ENCODE assay signal across 1 cellular context in the genomic region with DNA sequence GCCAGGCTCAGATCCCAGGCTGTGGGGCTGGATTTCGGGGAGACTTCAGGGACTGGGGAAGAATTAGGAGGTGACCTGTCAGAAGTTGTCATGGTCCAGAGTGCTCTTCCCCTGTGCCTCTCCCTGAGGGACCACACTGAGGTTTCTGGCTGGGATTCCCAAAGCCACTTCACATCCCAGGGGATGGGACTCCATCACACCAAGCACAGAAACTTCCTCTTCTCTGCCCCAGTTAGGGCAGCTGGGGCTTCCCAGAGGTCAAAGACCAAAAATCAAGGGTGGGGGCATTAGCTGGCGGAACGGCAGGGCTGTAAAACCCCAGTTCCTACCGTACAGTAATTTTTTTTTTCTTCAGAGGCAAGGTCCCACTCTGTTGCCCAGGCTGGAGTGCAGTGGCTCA.
A peak's percentile ranks its signal among the peaks of the same experiment; 100 is the strongest.
TF ChIP-seq lines count a peak whose summit lies in the region.

No MANE protein-coding gene starts in this region.

TF ChIP-seq in GM12878, 131 proteins besides CTCF, POLR2A, EP300 and RAD21:
- 0 out of 2 replicates have a peak, but pooled peaks have one; percentile 34 for TF ChIP-seq MLLT1 (IDR thresholded peaks at IDR 0.05)
- peak; percentile 95 for TF ChIP-seq MEF2B (IDR thresholded peaks at IDR 0.05; ENCODE audit: partially characterized antibody, poor library complexity, severe bottlenecking)
- peak; percentile 79 for TF ChIP-seq GATAD2B (conservative IDR thresholded peaks at IDR 0.05; ENCODE audit: low read depth)
- no peak for TF ChIP-seq PML (IDR thresholded peaks at IDR 0.05; ENCODE audit: low read length)
- TF ChIP-seq MTA2 (IDR thresholded peaks at IDR 0.05; ENCODE audit: low read depth), result peak; percentile 71
- no peak for TF ChIP-seq CHD4 (IDR thresholded peaks at IDR 0.05)
- peak; percentile 94 to 96 for TF ChIP-seq IKZF2 (IDR thresholded peaks at IDR 0.05)
- peak; percentile 73; the same call in 1 of the 2 replicates for TF ChIP-seq TBL1XR1 (IDR thresholded peaks at IDR 0.05; ENCODE audit: low read depth, low read length)
- peak; percentile 99 for TF ChIP-seq IKZF1 (conservative IDR thresholded peaks at IDR 0.05)
- TF ChIP-seq KAT2A (conservative IDR thresholded peaks at IDR 0.05; ENCODE audit: control insufficient read depth, low read depth, low read length), result no peak
- TF ChIP-seq ELK1 (IDR thresholded peaks at IDR 0.05; ENCODE audit: low read depth, low read length), result no peak
- TF ChIP-seq PAX5 (IDR thresholded peaks at IDR 0.05; ENCODE audit: borderline replicate concordance, low read depth, low read length), result peak; percentile 67; the same call in 1 of the 2 replicates
- no peak for TF ChIP-seq ZSCAN29 (IDR thresholded peaks at IDR 0.05)
- TF ChIP-seq RELA (IDR thresholded peaks at IDR 0.05; ENCODE audit: borderline replicate concordance, partially characterized antibody), result peak; percentile 13
- TF ChIP-seq CBX5 (IDR thresholded peaks at IDR 0.05; ENCODE audit: low read depth), result 0 out of 2 replicates have a peak, but pooled peaks have one; percentile 13
- TF ChIP-seq NFIC (IDR thresholded peaks at IDR 0.05; ENCODE audit: low read depth, low read length), result peak; percentile 53; the same call in 1 of the 2 replicates
- TF ChIP-seq BMI1 (IDR thresholded peaks at IDR 0.05; ENCODE audit: borderline replicate concordance), result peak; percentile 56; the same call in 1 of the 2 replicates
- TF ChIP-seq RUNX3 (IDR thresholded peaks at IDR 0.05; ENCODE audit: low read length), result peak; percentile 88
- TF ChIP-seq, protein P1, sequence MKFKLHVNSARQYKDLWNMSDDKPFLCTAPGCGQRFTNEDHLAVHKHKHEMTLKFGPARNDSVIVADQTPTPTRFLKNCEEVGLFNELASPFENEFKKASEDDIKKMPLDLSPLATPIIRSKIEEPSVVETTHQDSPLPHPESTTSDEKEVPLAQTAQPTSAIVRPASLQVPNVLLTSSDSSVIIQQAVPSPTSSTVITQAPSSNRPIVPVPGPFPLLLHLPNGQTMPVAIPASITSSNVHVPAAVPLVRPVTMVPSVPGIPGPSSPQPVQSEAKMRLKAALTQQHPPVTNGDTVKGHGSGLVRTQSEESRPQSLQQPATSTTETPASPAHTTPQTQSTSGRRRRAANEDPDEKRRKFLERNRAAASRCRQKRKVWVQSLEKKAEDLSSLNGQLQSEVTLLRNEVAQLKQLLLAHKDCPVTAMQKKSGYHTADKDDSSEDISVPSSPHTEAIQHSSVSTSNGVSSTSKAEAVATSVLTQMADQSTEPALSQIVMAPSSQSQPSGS (IDR thresholded peaks at IDR 0.05; ENCODE audit: low read length), result peak; percentile 46; the same call in 1 of the 2 replicates
- TF ChIP-seq BCL11A (IDR thresholded peaks at IDR 0.05; ENCODE audit: low read depth, low read length), result 0 out of 2 replicates have a peak, but pooled peaks have one; percentile 36
- no peak for TF ChIP-seq ETV6 (conservative IDR thresholded peaks at IDR 0.05 in 1 of 2, IDR thresholded peaks at IDR 0.05 in 1 of 2; ENCODE audit: borderline replicate concordance in 1 of 2, low read depth in 1 of 2)
- no peak for TF ChIP-seq POLR2AphosphoS5 (IDR thresholded peaks at IDR 0.05; ENCODE audit: low read length)
- TF ChIP-seq EED (IDR thresholded peaks at IDR 0.05; ENCODE audit: low read depth), result peak; percentile 92
- peak; percentile 75 for TF ChIP-seq NR2C1 (IDR thresholded peaks at IDR 0.05)
- TF ChIP-seq, protein P2, sequence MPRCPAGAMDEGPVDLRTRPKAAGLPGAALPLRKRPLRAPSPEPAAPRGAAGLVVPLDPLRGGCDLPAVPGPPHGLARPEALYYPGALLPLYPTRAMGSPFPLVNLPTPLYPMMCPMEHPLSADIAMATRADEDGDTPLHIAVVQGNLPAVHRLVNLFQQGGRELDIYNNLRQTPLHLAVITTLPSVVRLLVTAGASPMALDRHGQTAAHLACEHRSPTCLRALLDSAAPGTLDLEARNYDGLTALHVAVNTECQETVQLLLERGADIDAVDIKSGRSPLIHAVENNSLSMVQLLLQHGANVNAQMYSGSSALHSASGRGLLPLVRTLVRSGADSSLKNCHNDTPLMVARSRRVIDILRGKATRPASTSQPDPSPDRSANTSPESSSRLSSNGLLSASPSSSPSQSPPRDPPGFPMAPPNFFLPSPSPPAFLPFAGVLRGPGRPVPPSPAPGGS (IDR thresholded peaks at IDR 0.05; ENCODE audit: borderline replicate concordance, insufficient read depth, low read depth, low read length, poor library complexity, severe bottlenecking), result no peak
- no peak for TF ChIP-seq MAX (IDR thresholded peaks at IDR 0.05; ENCODE audit: low read depth, low read length)
- no peak for TF ChIP-seq HDGF (IDR thresholded peaks at IDR 0.05)
- TF ChIP-seq ZNF592 (IDR thresholded peaks at IDR 0.05), result 0 out of 2 replicates have a peak, but pooled peaks have one; percentile 30
- TF ChIP-seq IRF4 (IDR thresholded peaks at IDR 0.05; ENCODE audit: low read depth, low read length), result no peak
- peak; percentile 77 for TF ChIP-seq DPF2 (IDR thresholded peaks at IDR 0.05)
- no peak for TF ChIP-seq SMARCA5 (IDR thresholded peaks at IDR 0.05)
- peak; percentile 99 for TF ChIP-seq NR2F1 (conservative IDR thresholded peaks at IDR 0.05)
- 0 out of 2 replicates have a peak, but pooled peaks have one; percentile 40 for TF ChIP-seq CBFB (IDR thresholded peaks at IDR 0.05; ENCODE audit: low read depth)
- no peak for TF ChIP-seq SUPT20H (IDR thresholded peaks at IDR 0.05; ENCODE audit: borderline replicate concordance, control insufficient read depth, low read depth, low read length)
- no peak for TF ChIP-seq MYC (IDR thresholded peaks at IDR 0.05; ENCODE audit: insufficient read depth, insufficient read length, insufficient replicate concordance, low read length, severe bottlenecking)
- TF ChIP-seq BHLHE40 (IDR thresholded peaks at IDR 0.05; ENCODE audit: borderline replicate concordance in 1 of 2, low read depth in 2 of 2, low read length in 1 of 2), result 0 out of 4 replicates have a peak, but pooled peaks of 1 of the 2 experiments have one; percentile 17
- 0 out of 2 replicates have a peak, but pooled peaks have one; percentile 48 for TF ChIP-seq CREB1 (IDR thresholded peaks at IDR 0.05; ENCODE audit: low read depth)
- TF ChIP-seq RELB (IDR thresholded peaks at IDR 0.05; ENCODE audit: low read depth), result peak; percentile 89; the same call in 1 of the 2 replicates
